ENCODE assay signal across 8 cellular contexts in the genomic region with DNA sequence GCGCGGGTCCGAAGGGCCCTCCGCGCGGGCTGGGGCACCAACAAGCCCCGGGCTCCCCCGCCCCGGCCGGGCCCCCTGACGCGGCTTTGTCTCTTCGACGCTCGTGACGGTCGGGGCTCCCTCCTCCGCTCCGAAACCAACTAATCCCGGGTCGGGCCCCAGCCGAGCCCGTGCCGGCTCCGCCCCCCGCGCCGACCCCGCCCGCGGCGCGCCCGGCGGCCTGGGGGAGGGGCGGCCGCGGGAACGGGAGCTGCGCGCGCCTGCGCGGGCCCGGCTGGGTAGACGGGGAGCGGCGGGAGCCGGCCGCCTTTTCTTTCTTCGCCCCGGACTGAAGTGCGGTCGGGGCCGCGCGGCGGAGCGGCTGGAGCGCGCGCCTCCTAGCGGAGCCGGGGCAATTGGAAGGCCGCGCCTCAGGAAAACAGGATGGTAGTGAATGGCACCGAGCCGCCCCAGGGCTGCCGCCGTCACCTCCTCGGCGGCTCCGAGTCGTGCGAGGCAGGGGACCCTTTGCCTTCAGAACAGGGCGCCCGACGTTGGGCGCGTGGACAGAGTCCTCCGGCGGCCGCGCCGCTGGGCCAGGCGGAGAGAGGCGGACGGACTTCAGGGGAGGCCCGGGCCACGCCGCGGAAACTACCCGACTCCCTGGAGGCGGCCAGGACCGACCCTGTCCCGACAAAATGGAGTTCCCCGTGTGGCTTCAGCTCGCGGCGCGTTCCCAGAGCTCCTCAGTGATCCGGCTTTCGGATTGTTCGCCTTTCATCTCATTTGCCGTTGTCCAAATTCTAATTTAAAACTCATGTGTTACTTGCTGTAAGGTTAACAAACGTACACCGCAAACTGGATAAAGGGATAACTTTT. TPM values are rescaled to one million over a fixed set of nuclear protein-coding genes. Genes with fewer than 3 reads are reported as not detected.
DNase-seq lines count a peak whose midpoint lies in the region; ATAC-seq, FAIRE-seq and TF ChIP-seq lines count a peak whose summit lies in the region.

TSS of gene TP53BP2 (minus strand) at position 138 of the 858 bp plus-strand sequence. CDS start 267 bp downstream, outside the sequence.

- no peaks in the 10 kb centered on the region for H3K9me3 ChIP-seq in H1 (ENCODE audit: insufficient read depth in 2 of 2, low read depth in 1 of 2, low read length in 1 of 2)

- peak; percentile 54 to 59 (median 57) for TF ChIP-seq CTCF in H1 (IDR thresholded peaks at IDR 0.05; ENCODE audit: control extremely low read depth in 1 of 3, insufficient read depth in 1 of 3, low read depth in 1 of 3, low read length in 3 of 3)

- no peaks in the 10 kb centered on the region; a peak in 1 of 7 replicates for H3K27me3 ChIP-seq in H1 (replicated peaks in 1 of 4; ENCODE audit: control insufficient read depth in 3 of 4, extremely low read depth in 1 of 4, insufficient read depth in 3 of 4, low read length in 3 of 4)
- H3K27me3 ChIP-seq in mesendoderm (ENCODE audit: insufficient read depth, low read length, poor library complexity): no peaks in the 10 kb centered on the region

- H2BK15ac ChIP-seq in H1 (ENCODE audit: low read length) (no peak within 1 kb of the TSS), mesendoderm (replicated peaks; ENCODE audit: low read depth) (peak within 1 kb of the TSS; percentile 7)

- H3K4me3 ChIP-seq in H1 (ENCODE audit: extremely low read depth in 1 of 4, insufficient read depth in 2 of 4, low read depth in 3 of 4, low read length in 4 of 4) (peak within 1 kb of the TSS; percentile 86 to 92 (median 88)), mesendoderm (ENCODE audit: low read length) (peak within 1 kb of the TSS; percentile 94)

- H4K20me1 ChIP-seq in H1 (replicated peaks in 1 of 2; ENCODE audit: control insufficient read depth in 1 of 2, insufficient read depth in 2 of 2, low read length in 2 of 2): peaks cover 4 to 10% of the 10 kb centered on the region in 2 experiments

- no peak for TF ChIP-seq EP300 in H1 (IDR thresholded peaks at IDR 0.05; ENCODE audit: borderline replicate concordance in 1 of 2, low read depth in 2 of 2, low read length in 2 of 2)

- peak; percentile 60 for ATAC-seq in GM19468 (IDR thresholded peaks at IDR 0.05; ENCODE audit: extremely low read depth, unreplicated experiment)

- peak; percentile 50 to 88 for TF ChIP-seq POLR2A in H1 (IDR thresholded peaks at IDR 0.05; ENCODE audit: control extremely low read depth in 1 of 2, low read depth in 2 of 2, low read length in 2 of 2)

- POLR2A ChIA-PET in H1 (lab: Charles Lee; ENCODE audit: partially characterized antibody): interaction anchor here (0.7 to 3.1 kb wide), 30 partner anchors 9 to 811 kb away, joined by 3 to 28 read pairs (median 5); partner anchors contain the start of gene CAPN2

- peak within 1 kb of the TSS; percentile 98 for H3K56ac ChIP-seq in H1 (replicated peaks; ENCODE audit: insufficient read length, low read depth, low read length)
- H3K56ac ChIP-seq in mesendoderm (ENCODE audit: low read length): peak within 1 kb of the TSS; percentile 97

- no peak within 1 kb of the TSS for H3K23ac ChIP-seq in H1 (ENCODE audit: insufficient read length)
- H3K23ac ChIP-seq in mesendoderm (ENCODE audit: low read length): peak within 1 kb of the TSS; percentile 51

- H3K79me2 ChIP-seq in H1 (ENCODE audit: control insufficient read depth in 1 of 2, insufficient read depth in 2 of 2, low read length in 2 of 2): peaks cover 10 to 42% of the 10 kb centered on the region in 2 experiments; a peak in 3 of 4 replicates
- H3K79me2 ChIP-seq in mesendoderm (ENCODE audit: control insufficient read depth, insufficient read depth, low read length): peaks cover 29% of the 10 kb centered on the region

- peak within 1 kb of the TSS; percentile 98 for H3K4ac ChIP-seq in H1 (replicated peaks; ENCODE audit: insufficient read length, low read depth, low read length)
- peak within 1 kb of the TSS; percentile 97 for H3K4ac ChIP-seq in mesendoderm (ENCODE audit: low read depth, low read length)

- H3K18ac ChIP-seq in H1 (ENCODE audit: extremely low read depth, low read length) (peak within 1 kb of the TSS; percentile 96), mesendoderm (ENCODE audit: low read length) (peak within 1 kb of the TSS; percentile 99)

- H3K9ac ChIP-seq in H1 (replicated peaks in 1 of 4; ENCODE audit: extremely low read depth in 1 of 4, low read depth in 3 of 4, low read length in 3 of 4) (peak within 1 kb of the TSS; percentile 86 to 99 (median 98)), mesendoderm (ENCODE audit: low read length) (peak within 1 kb of the TSS; percentile 95)

- H2AK5ac ChIP-seq in H1 (ENCODE audit: low read depth, low read length): no peak within 1 kb of the TSS
- no peak within 1 kb of the TSS for H2AK5ac ChIP-seq in mesendoderm (ENCODE audit: low read length)

- H3K23me2 ChIP-seq in H1 (ENCODE audit: low read depth, low read length): peaks cover 3% of the 10 kb centered on the region; the same call in 1 of the 2 replicates

- H3K14ac ChIP-seq in H1 (ENCODE audit: insufficient read length): no peak within 1 kb of the TSS

- H3K27ac ChIP-seq in H1 (ENCODE audit: low read depth, low read length): peak within 1 kb of the TSS; percentile 99
- peak within 1 kb of the TSS; percentile 100 for H3K27ac ChIP-seq in mesendoderm (ENCODE audit: low read depth, low read length)

- DNase-seq in Caki2 (ENCODE audit: low read depth) (peak; percentile 93), HS-27A (ENCODE audit: low read depth) (peak; percentile 57), NOMO-1 treated with dmso at 0.1 percent for 144 hours (lab: John Stamatoyannopoulos, UW; ENCODE audit: unreplicated experiment) (peak; percentile 73), H1 (ENCODE audit: low read depth in 1 of 2, low spot score in 2 of 2) (peak; percentile 65 to 88), mesendoderm (peak; percentile 94)
- DNase-seq in activated CD8-positive, alpha-beta memory T cell treated with anti-CD3 and anti-CD28 coated beads for 48 hours (ENCODE audit: low read depth in 2 of 3, low spot score in 2 of 3): peak; percentile 59 to 82 (median 60)
- DNase-seq in stimulated activated CD8-positive, alpha-beta memory T cell treated with anti-CD3 and anti-CD28 coated beads, Interleukin-15, amount 100 ng/mL, for 24 hours (ENCODE audit: low read depth): peak; percentile 75

- H2BK20ac ChIP-seq in H1 (ENCODE audit: low read length): no peak within 1 kb of the TSS

- no peaks in the 10 kb centered on the region; the same call in 1 of the 2 replicates for H3K79me1 ChIP-seq in H1 (ENCODE audit: low read depth, low read length)
- peaks cover 2% of the 10 kb centered on the region for H3K79me1 ChIP-seq in mesendoderm (ENCODE audit: low read length)

- H3K36me3 ChIP-seq in H1 (ENCODE audit: control insufficient read depth in 2 of 4, insufficient read depth in 4 of 4, low read length in 3 of 4) (no peaks in the 10 kb centered on the region), mesendoderm (ENCODE audit: control insufficient read depth, insufficient read depth, low read length) (no peaks in the 10 kb centered on the region)

- 2% methylated on average over 45 of the region's 107 CpGs; no CpG with 5 or more reads in 1 of the 2 experiments for WGBS in H1 (ENCODE audit: extremely low coverage in 1 of 2, insufficient coverage in 1 of 2, insufficient read length in 1 of 2, insufficient replicate concordance in 2 of 2, low coverage in 1 of 2, low lambda C conversion rate in 2 of 2, missing lambda C conversion rate in 1 of 2), 2 experiments
- no CpG with 5 or more reads among the region's 107 CpGs for WGBS in mesendoderm (ENCODE audit: extremely low coverage, insufficient coverage, low lambda C conversion rate)

- H4K8ac ChIP-seq in H1 (ENCODE audit: extremely low read depth, insufficient read depth, low read length): peak within 1 kb of the TSS; percentile 100
- peak within 1 kb of the TSS; percentile 94 for H4K8ac ChIP-seq in mesendoderm (ENCODE audit: low read depth, low read length)

- in situ Hi-C loops in Caki2 (cut with HindIII; ENCODE audit: low pct_unique_long_range_greater_than_20kb, low sequenced_read_pairs): no loop called here

- peak within 1 kb of the TSS; percentile 95 for H2BK5ac ChIP-seq in H1 (ENCODE audit: low read depth, low read length)
- H2BK5ac ChIP-seq in mesendoderm (ENCODE audit: low read length): peak within 1 kb of the TSS; percentile 83

- H2BK120ac ChIP-seq in H1 (replicated peaks; ENCODE audit: low read depth, low read length): peak within 1 kb of the TSS; percentile 81
- H2BK120ac ChIP-seq in mesendoderm (ENCODE audit: low read depth, low read length): peak within 1 kb of the TSS; percentile 95

- H2AFZ ChIP-seq in H1 (ENCODE audit: low read length): no peak within 1 kb of the TSS; the same call in 1 of the 2 replicates

- CTCF ChIA-PET in H1 (lab: Charles Lee; ENCODE audit: partially characterized antibody): interaction anchor here (0.6 to 1.6 kb wide), 7 partner anchors 14 to 103 kb away, joined by 3 to 7 read pairs (median 3); no protein-coding TSS in a partner anchor

- peak within 1 kb of the TSS; percentile 94 for H4K91ac ChIP-seq in H1 (replicated peaks; ENCODE audit: insufficient read length, low read length)

- no peak within 1 kb of the TSS; the same call in 1 of the 2 replicates for H2BK12ac ChIP-seq in H1 (ENCODE audit: low read depth, low read length)

- no peak for FAIRE-seq in H1 (lab: Jason Lieb, UNC)

- H3K4me1 ChIP-seq in H1 (replicated peaks in 1 of 4; ENCODE audit: control insufficient read depth in 3 of 4, insufficient read depth in 4 of 4, low read length in 3 of 4): no peaks in the 10 kb centered on the region; a peak in 4 of 7 replicates
- peaks cover 5% of the 10 kb centered on the region for H3K4me1 ChIP-seq in mesendoderm (ENCODE audit: control insufficient read depth, low read depth, low read length)

- peak; percentile 26 to 38; a peak in 3 of 4 replicates for TF ChIP-seq RAD21 in H1 (IDR thresholded peaks at IDR 0.05 in 1 of 2, conservative IDR thresholded peaks at IDR 0.05 in 1 of 2; ENCODE audit: low read depth in 2 of 2, low read length in 2 of 2)

- peak within 1 kb of the TSS; percentile 96 for H4K5ac ChIP-seq in H1 (ENCODE audit: insufficient read length, low read depth, low read length)
- H4K5ac ChIP-seq in mesendoderm (ENCODE audit: low read length): no peak within 1 kb of the TSS

- H3K4me2 ChIP-seq in H1 (ENCODE audit: insufficient read depth in 1 of 2, low read depth in 2 of 2, low read length in 2 of 2): peak within 1 kb of the TSS; percentile 80 to 91
- peak within 1 kb of the TSS; percentile 83 for H3K4me2 ChIP-seq in mesendoderm (ENCODE audit: low read length)

RNA-seq across cellular contexts. Expression of gene TP53BP2, which starts in this region (rescaled TPM):
- 31.8 and 53.1 TPM in 2 replicates for total RNA-seq in Caki2 (2014; rRNA removed; shearing (Covaris generic); ENCODE audit: low replicate concordance)
- total RNA-seq in H1 (2021; fragmentation: NEBNext Ultra II Directional; extraction: Animal tissue kit (Norgen Biotek cat#: 25700)): 38.7 and 38.9 TPM in 2 replicates
- 16.2 and 18.0 TPM in 2 replicates for polyA plus RNA-seq in H1 (2011; rRNA removed)
- 18.6 TPM for polyA plus RNA-seq in H1 (2011; cell fraction: cytosol; rRNA removed)
- polyA plus RNA-seq in H1 (2011; cell fraction: nucleus; rRNA removed): 21.9 TPM
- polyA plus RNA-seq in H1 (2012, experiment 1 of 2): 21.7 to 28.2 TPM (median 25.1 TPM) in 4 replicates
- 2.4 TPM for polyA plus RNA-seq in H1 (2012, experiment 2 of 2)
- polyA plus RNA-seq in H1 (2013, experiment 1 of 2): 18.0 TPM
- polyA plus RNA-seq in H1 (2013, experiment 2 of 2): 18.1 TPM
- polyA minus RNA-seq in H1 (2011; rRNA and poly(A)+ RNA removed): 66.2 and 76.4 TPM in 2 replicates
- polyA minus RNA-seq in H1 (2011; cell fraction: cytosol; rRNA and poly(A)+ RNA removed): 22.8 TPM
- 60.3 TPM for polyA minus RNA-seq in H1 (2011; cell fraction: nucleus; rRNA and poly(A)+ RNA removed)
- 30.2 TPM for polyA plus RNA-seq in mesendoderm (2013, experiment 1 of 2)
- 28.5 TPM for polyA plus RNA-seq in mesendoderm (2013, experiment 2 of 2)

Comparison
In these comparisons a context has a peak if more than half of its experiments do, and no peak if none do; other contexts are left out.
1. Peak in every context shown above with its lines: DNase-seq, ATAC-seq, H3K4me3 ChIP-seq and H3K27ac ChIP-seq.